ENCODE assay signal across 24 cellular contexts in genomic region chr3:110296885-110297284, GRCh38.
DNase-seq lines count a peak whose midpoint lies in the region; ATAC-seq and TF ChIP-seq lines count a peak whose summit lies in the region.
"Had no signal": no experiment of that assay in that cellular context is flagged by ENCODE, and none has a peak within 500 bp of the region (broad histone marks: within the 10 kb centered on the region; RNA-seq: fewer than 3 reads in every experiment).

No MANE protein-coding gene starts in this region.

- 88 to 100% methylated on average over 1 of the region's 1 CpG for WGBS in GM23248 (ENCODE audit: low coverage in 1 of 2, low lambda C conversion rate in 2 of 2, missing lambda C conversion rate in 2 of 2), 2 experiments
- WGBS in smooth muscle cell (ENCODE audit: low lambda C conversion rate): 94% methylated on average over 1 of the region's 1 CpG

- H3F3A ChIP-seq in GM23248 (ENCODE audit: insufficient read depth): no peaks in the 10 kb centered on the region
- no peaks in the 10 kb centered on the region for H3F3A ChIP-seq in smooth muscle cell (ENCODE audit: low read depth)

- DNase-seq in GM23248: peak; percentile 15
- DNase-seq in amniotic epithelial cell (ENCODE audit: low read depth): peak; percentile 20
- DNase-seq in kidney tubule cell (ENCODE audit: low spot score): peak; percentile 33
- DNase-seq in smooth muscle cell (lab: John Stamatoyannopoulos, UW; ENCODE audit: unreplicated experiment): no peak
- no peak for DNase-seq in activated CD8-positive, alpha-beta memory T cell treated with anti-CD3 and anti-CD28 coated beads, Interleukin-2, amount 50 U/mL, for 48 hours
- no peak for DNase-seq in SHP77 treated with DMSO at 0.1 percent for 48 hours (lab: John Stamatoyannopoulos, UW)
- DNase-seq: activated naive CD4-positive, alpha-beta T cell treated with Interleukin-2 at 50 U/mL for 16 hours; activated T-cell treated with anti-CD3 and anti-CD28 coated beads, Interleukin-2, amount 50 U/mL, for 4 hours; amygdala; CD4-positive, alpha-beta T cell; islet precursor cell; mammary epithelial cell; NCI-H1694 treated with DMSO at 0.1 percent for 48 hours; NCI-H2171 treated with DMSO at 0.1 percent for 48 hours; NCI-H524 treated with DMSO at 0.1 percent for 48 hours; NK-92 treated with Interleukin-12 subunit alpha and Interleukin-12 subunit beta, amount 100 ng/mL, for 24 hours; retina; stimulated activated CD4-positive, alpha-beta T cell treated with anti-CD3 and anti-CD28 coated beads, Interleukin-2, amount 100 ng/mL, for 48 hours; T-helper 1 cell; uterus had no signal

- H3K9me3 ChIP-seq in GM23248 (ENCODE audit: low read depth) (no peaks in the 10 kb centered on the region), smooth muscle cell (replicated peaks; ENCODE audit: low read depth) (no peaks in the 10 kb centered on the region)
- H3K9me3 ChIP-seq: SJSA1, uterus had no signal

- H3K27me3 ChIP-seq in GM23248 (replicated peaks; ENCODE audit: insufficient read depth): no peaks in the 10 kb centered on the region
- no peaks in the 10 kb centered on the region for H3K27me3 ChIP-seq in smooth muscle cell (ENCODE audit: low read depth)
- H3K27me3 ChIP-seq: SJSA1, suprapubic skin, uterus had no signal

- ATAC-seq in HG03159 (IDR thresholded peaks at IDR 0.05; ENCODE audit: unreplicated experiment): no peak
- ATAC-seq: activated T-cell treated with anti-CD3 and anti-CD28 coated beads, Interleukin-2, amount 50 U/mL, for 4 hours; stimulated activated memory B cell treated with anti-CD40 and anti-IgM and Interleukin-4, amounts not matched to agents 10 μg/mL and 1 μg/mL and 100 μg/mL, for 72 hours had no signal

- H3K36me3 ChIP-seq in GM23248 (ENCODE audit: low read depth): no peaks in the 10 kb centered on the region
- no peaks in the 10 kb centered on the region for H3K36me3 ChIP-seq in smooth muscle cell (ENCODE audit: low read depth)
- H3K36me3 ChIP-seq: SJSA1, suprapubic skin, uterus had no signal

- H3K9ac ChIP-seq in GM23248 (no peak overlapping the region), smooth muscle cell (ENCODE audit: low read depth) (no peak overlapping the region)

- H3K4me2 ChIP-seq in GM23248 (ENCODE audit: unreplicated experiment) (peak overlapping the region; percentile 4), smooth muscle cell (no peak overlapping the region)

- H4K20me1 ChIP-seq in GM23248 (ENCODE audit: insufficient read depth) (no peaks in the 10 kb centered on the region), smooth muscle cell (ENCODE audit: low read depth) (no peaks in the 10 kb centered on the region)

- no peak for TF ChIP-seq CTCF in smooth muscle cell (IDR thresholded peaks at IDR 0.05; ENCODE audit: borderline replicate concordance, insufficient read depth, poor library complexity, severe bottlenecking)

- H3K27ac ChIP-seq in GM23248: no peak overlapping the region
- no peak overlapping the region for H3K27ac ChIP-seq in smooth muscle cell (ENCODE audit: low read depth)
- H3K27ac ChIP-seq: SJSA1, suprapubic skin, uterus had no signal

- H3K4me3 ChIP-seq in GM23248 (no peak overlapping the region), smooth muscle cell (no peak overlapping the region)
- H3K4me3 ChIP-seq: SJSA1, suprapubic skin, uterus had no signal

- H3K9me2 ChIP-seq in GM23248 (ENCODE audit: insufficient read depth): no peaks in the 10 kb centered on the region

- peak overlapping the region; percentile 29; the same call in 1 of the 2 replicates for H2AFZ ChIP-seq in GM23248
- peak overlapping the region; percentile 4 for H2AFZ ChIP-seq in smooth muscle cell (ENCODE audit: low read depth)

- in situ Hi-C loops in GM23248 (cut with MboI): no loop called here

- no peaks in the 10 kb centered on the region for H3K79me2 ChIP-seq in GM23248 (ENCODE audit: insufficient read depth)
- H3K79me2 ChIP-seq in smooth muscle cell (ENCODE audit: low read depth): no peaks in the 10 kb centered on the region

- H3K4me1 ChIP-seq in GM23248 (ENCODE audit: insufficient read depth) (peaks cover 12% of the 10 kb centered on the region; the same call in 1 of the 2 replicates), smooth muscle cell (ENCODE audit: low read depth) (no peaks in the 10 kb centered on the region)
- H3K4me1 ChIP-seq: suprapubic skin, uterus had no signal

Comparison
In these comparisons a context has a peak if more than half of its experiments do, and no peak if none do; other contexts are left out.
1. DNase-seq: peak in GM23248 (single experiment), amniotic epithelial cell (single experiment) and kidney tubule cell (single experiment); none in smooth muscle cell (single experiment), activated CD8-positive, alpha-beta memory T cell treated with anti-CD3 and anti-CD28 coated beads, Interleukin-2, amount 50 U/mL, for 48 hours (single experiment) and SHP77 treated with DMSO at 0.1 percent for 48 hours (single experiment).